ENCODE assay signal across 22 cellular contexts in the genomic region with DNA sequence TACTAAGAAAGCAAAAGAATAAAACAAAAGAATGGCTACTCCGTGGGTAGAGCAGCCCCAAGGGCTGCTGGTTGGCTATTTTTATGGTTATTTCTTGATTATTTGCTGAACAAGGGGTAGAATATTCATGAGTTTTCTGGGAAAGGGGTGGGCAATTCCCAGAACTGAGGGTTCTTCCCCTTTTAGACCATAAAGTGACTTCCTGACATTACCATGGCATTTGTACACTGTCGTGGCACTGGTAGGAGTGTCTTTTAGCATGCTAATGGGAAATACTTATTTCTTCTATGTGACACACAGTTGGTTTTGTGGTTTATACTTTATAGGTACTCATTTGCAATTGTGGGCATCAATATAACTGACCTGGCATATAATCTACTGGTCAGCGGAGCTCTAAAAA. TPM values are rescaled to one million over a fixed set of nuclear protein-coding genes. Genes with fewer than 3 reads are reported as not detected.
DNase-seq lines count a peak whose midpoint lies in the region; ATAC-seq, FAIRE-seq and TF ChIP-seq lines count a peak whose summit lies in the region.
"Had no signal": no experiment of that assay in that cellular context is flagged by ENCODE, and none has a peak within 500 bp of the region (broad histone marks: within the 10 kb centered on the region; RNA-seq: fewer than 3 reads in every experiment).

No MANE protein-coding gene starts in this region.

- H3K18ac ChIP-seq in mesendoderm (ENCODE audit: low read length): no peak overlapping the region

- H3K27me3 ChIP-seq in HUES48 (ENCODE audit: control insufficient read depth, insufficient read depth, low read length) (no peaks in the 10 kb centered on the region), iPS-20b (ENCODE audit: insufficient read depth, low read length) (no peaks in the 10 kb centered on the region), mesendoderm (ENCODE audit: insufficient read depth, low read length, poor library complexity) (no peaks in the 10 kb centered on the region)

- H3K4me3 ChIP-seq in A549 (no peak overlapping the region), HUES48 (ENCODE audit: low read depth, low read length) (peak overlapping the region; percentile 8; the same call in 1 of the 2 replicates), iPS-20b (ENCODE audit: low read length) (0 out of 2 replicates have a peak overlapping the region, but pooled peaks have one; percentile 16), mesendoderm (ENCODE audit: low read length) (no peak overlapping the region)

- H3K4me1 ChIP-seq in A549: no peaks in the 10 kb centered on the region
- H3K4me1 ChIP-seq in HUES48 (ENCODE audit: control insufficient read depth, insufficient read depth, low read length): peaks cover 19% of the 10 kb centered on the region
- H3K4me1 ChIP-seq in iPS-20b (ENCODE audit: insufficient read depth, low read length): peaks cover 10% of the 10 kb centered on the region
- H3K4me1 ChIP-seq in mesendoderm (ENCODE audit: control insufficient read depth, low read depth, low read length): no peaks in the 10 kb centered on the region
- H3K4me1 ChIP-seq: BE2C had no signal

- H3K9me3 ChIP-seq in A549: no peaks in the 10 kb centered on the region
- H3K9me3 ChIP-seq in HUES48 (ENCODE audit: control insufficient read depth, insufficient read depth, low read length): no peaks in the 10 kb centered on the region
- H3K9me3 ChIP-seq in iPS-20b (ENCODE audit: insufficient read depth, low read depth, low read length): no peaks in the 10 kb centered on the region
- H3K9me3 ChIP-seq: BE2C, SK-N-SH had no signal

- no peak overlapping the region for H2AK5ac ChIP-seq in mesendoderm (ENCODE audit: low read length)

- no peaks in the 10 kb centered on the region for H3K79me2 ChIP-seq in mesendoderm (ENCODE audit: control insufficient read depth, insufficient read depth, low read length)

- H3K4me2 ChIP-seq in A549 (peak overlapping the region; percentile 36; the same call in 1 of the 3 replicates), mesendoderm (ENCODE audit: low read length) (no peak overlapping the region)
- H3K4me2 ChIP-seq: KMS-11, SK-N-SH had no signal

- POLR2A ChIA-PET in A549 (lab: Yijun Ruan, JAX): no interaction called here

- H3K36me3 ChIP-seq in HUES48 (ENCODE audit: control insufficient read depth, insufficient read depth, low read length) (no peaks in the 10 kb centered on the region), iPS-20b (ENCODE audit: insufficient read depth, low read depth, low read length) (no peaks in the 10 kb centered on the region), mesendoderm (ENCODE audit: control insufficient read depth, insufficient read depth, low read length) (no peaks in the 10 kb centered on the region)
- H3K36me3 ChIP-seq: BE2C had no signal

- no peak overlapping the region for H3K4ac ChIP-seq in mesendoderm (ENCODE audit: low read depth, low read length)

- no peak overlapping the region for H2BK120ac ChIP-seq in mesendoderm (ENCODE audit: low read depth, low read length)

- TF ChIP-seq EP300 in A549 (IDR thresholded peaks at IDR 0.05): no peak

- DNase-seq in A549 (ENCODE audit: low read depth in 1 of 2, low spot score in 1 of 2) (no peak), OCI-M1 (lab: John Stamatoyannopoulos, UW) (peak; percentile 57), mesendoderm (no peak)
- no peak for DNase-seq in activated CD4-positive, alpha-beta T cell treated with anti-CD3 and anti-CD28 coated beads for 48 hours
- DNase-seq in activated CD8-positive, alpha-beta memory T cell treated with anti-CD3 and anti-CD28 coated beads, Interleukin-2, amount 50 U/mL, for 48 hours: no peak
- DNase-seq: BE2C; CD4-positive, alpha-beta memory T cell; DMS153; GDM1; NCI-H1092 treated with DMSO at 0.1 percent for 48 hours; NCI-H146; NCI-H2029 treated with DMSO at 0.1 percent for 48 hours; NCI-H748 treated with DMSO at 0.1 percent for 48 hours; SHP77; SK-N-SH had no signal

- no peak for TF ChIP-seq POLR2A in A549 (IDR thresholded peaks at IDR 0.05; ENCODE audit: low read length)

- TF ChIP-seq CTCF in A549 (IDR thresholded peaks at IDR 0.05): no peak

- WGBS in A549 (ENCODE audit: missing lambda C conversion rate): 46% methylated on average over 3 of the region's 3 CpGs
- no CpG with 5 or more reads among the region's 3 CpGs for WGBS in mesendoderm (ENCODE audit: extremely low coverage, insufficient coverage, low lambda C conversion rate)

- FAIRE-seq in A549 (lab: Jason Lieb, UNC): no peak
- FAIRE-seq: GM19239, HepG2 had no signal

- H3K27ac ChIP-seq in A549 (no peak overlapping the region), HUES48 (ENCODE audit: low read depth, low read length) (peak overlapping the region; percentile 4), iPS-20b (ENCODE audit: low read length) (no peak overlapping the region), mesendoderm (ENCODE audit: low read depth, low read length) (no peak overlapping the region)
- H3K27ac ChIP-seq: KMS-11 had no signal

- H3K79me1 ChIP-seq in mesendoderm (ENCODE audit: low read length): no peaks in the 10 kb centered on the region

- no peak overlapping the region for H3K56ac ChIP-seq in mesendoderm (ENCODE audit: low read length)

- CTCF ChIA-PET in A549 (lab: Yijun Ruan, JAX): no interaction called here

- H2BK5ac ChIP-seq in mesendoderm (ENCODE audit: low read length): no peak overlapping the region

- TF ChIP-seq RAD21 in A549 (conservative IDR thresholded peaks at IDR 0.05 in 1 of 2, IDR thresholded peaks at IDR 0.05 in 1 of 2): no peak

- H4K5ac ChIP-seq in mesendoderm (ENCODE audit: low read length): no peak overlapping the region

- H3K9ac ChIP-seq in HUES48 (ENCODE audit: low read depth, low read length) (no peak overlapping the region), iPS-20b (ENCODE audit: low read depth, low read length) (no peak overlapping the region), mesendoderm (ENCODE audit: low read length) (no peak overlapping the region)
- H3K9ac ChIP-seq: KMS-11, SK-N-SH had no signal

- no peak overlapping the region for H4K8ac ChIP-seq in mesendoderm (ENCODE audit: low read depth, low read length)

- H3K23ac ChIP-seq in mesendoderm (ENCODE audit: low read length): no peak overlapping the region

- ATAC-seq in A549 (no peak), GM18511 (IDR thresholded peaks at IDR 0.05; ENCODE audit: unreplicated experiment) (no peak)
- ATAC-seq: HCT116, HepG2 had no signal

- H2BK15ac ChIP-seq in mesendoderm (replicated peaks; ENCODE audit: low read depth): no peak overlapping the region

TF ChIP-seq in A549, 52 proteins besides CTCF, POLR2A, EP300 and RAD21:
- no peak for TF ChIP-seq HDAC2 (IDR thresholded peaks at IDR 0.05)
- no peak for TF ChIP-seq PHF8 (IDR thresholded peaks at IDR 0.05; ENCODE audit: borderline replicate concordance, low read depth)
- TF ChIP-seq CHD4 (IDR thresholded peaks at IDR 0.05; ENCODE audit: borderline replicate concordance): no peak
- TF ChIP-seq ZFP36 (IDR thresholded peaks at IDR 0.05; ENCODE audit: borderline replicate concordance, partially characterized antibody): no peak
- TF ChIP-seq NFE2L2 (conservative IDR thresholded peaks at IDR 0.05; ENCODE audit: low read length): no peak
- no peak for TF ChIP-seq ZSCAN20 (CRISPR knock-in tag; IDR thresholded peaks at IDR 0.05)
- TF ChIP-seq ZNF302 (CRISPR knock-in tag; IDR thresholded peaks at IDR 0.05): no peak
- TF ChIP-seq RFX5 (IDR thresholded peaks at IDR 0.05): no peak
- TF ChIP-seq HOXA7 (CRISPR knock-in tag; IDR thresholded peaks at IDR 0.05): no peak
- TF ChIP-seq KDM1A (IDR thresholded peaks at IDR 0.05; ENCODE audit: low read depth): no peak
- TF ChIP-seq RCOR1 (IDR thresholded peaks at IDR 0.05; ENCODE audit: low read depth, low read length): no peak

RNA-seq across cellular contexts. Expression of gene SLN, which starts 56.2 kb away (rescaled TPM):
- 2.0 and 2.2 TPM in 2 replicates for polyA plus RNA-seq in A549 (2011; rRNA removed)
- polyA plus RNA-seq in A549 (2012; cell fraction: cytosol; rRNA removed): 1.1 and 1.3 TPM in 2 replicates
- polyA plus RNA-seq in A549 (2012; cell fraction: nucleus; rRNA removed): 0.65 and 1.7 TPM in 2 replicates
- polyA plus RNA-seq in A549 (2017; fragmentation: RNase III; extraction: RNeasy Plus Mini Kit Qiagen cat#74134 plus additional on column Dnase treatment): 0.72 to 1.3 TPM (median 1.2 TPM) in 3 replicates
- polyA minus RNA-seq in A549 (2011; rRNA and poly(A)+ RNA removed): 1.3 and 2.1 TPM in 2 replicates
- not detected for polyA plus RNA-seq in mesendoderm (2013, experiment 1 of 2)
- not detected for polyA plus RNA-seq in mesendoderm (2013, experiment 2 of 2)
- polyA plus RNA-seq: CD4-positive, alpha-beta memory T cell; HepG2; SK-N-SH had no signal

Comparison
In these comparisons a context has a peak if more than half of its experiments do, and no peak if none do; other contexts are left out.
1. H3K4me3 ChIP-seq: peak in HUES48 (single experiment) and iPS-20b (single experiment); none in A549 (single experiment) and mesendoderm (single experiment).